ENCODE assay signal across 9 cellular contexts in genomic region chr10:25875555-25876165, GRCh38. TPM values are rescaled to one million over a fixed set of nuclear protein-coding genes. Genes with fewer than 3 reads are reported as not detected.
DNase-seq lines count a peak whose midpoint lies in the region; ATAC-seq, FAIRE-seq and TF ChIP-seq lines count a peak whose summit lies in the region.
"Had no signal": no experiment of that assay in that cellular context is flagged by ENCODE, and none has a peak within 500 bp of the region (broad histone marks: within the 10 kb centered on the region; RNA-seq: fewer than 3 reads in every experiment).

No MANE protein-coding gene starts in this region.

- no peak overlapping the region for H3K9ac ChIP-seq in endothelial cell of umbilical vein (replicated peaks; ENCODE audit: extremely low read depth, insufficient read depth, low read length)

- no peaks in the 10 kb centered on the region for H3K9me3 Mint-ChIP-seq in activated CD8-positive, alpha-beta T cell treated with anti-CD3 and anti-CD28 coated beads, Interleukin-2, amount 10 ng/mL, durations not matched to agents 7 days and 5 days (ENCODE audit: insufficient read depth)

- H4K20me1 ChIP-seq in endothelial cell of umbilical vein (replicated peaks; ENCODE audit: control insufficient read depth, extremely low read depth, insufficient read depth, low read length) = no peaks in the 10 kb centered on the region

- DNase-seq in D721Med (ENCODE audit: insufficient read length, low spot score) (peak; percentile 19), HL-60 (ENCODE audit: low read depth in 1 of 2, low spot score in 1 of 2) (peak; percentile 8 to 51), NCI-H82 treated with DMSO at 0.1 percent for 48 hours (lab: John Stamatoyannopoulos, UW; ENCODE audit: unreplicated experiment) (peak; percentile 81), endothelial cell of umbilical vein (ENCODE audit: low read depth, low spot score) (peak; percentile 47), mucosa of descending colon (peak in 2 of 3 donors; percentile 51 to 87)
- peak; percentile 75 for DNase-seq in activated CD8-positive, alpha-beta T cell treated with anti-CD3 and anti-CD28 coated beads, Interleukin-2, amount 10 ng/mL, durations not matched to agents 7 days and 5 days
- peak; percentile 6 to 29 for DNase-seq in stimulated activated CD8-positive, alpha-beta memory T cell treated with anti-CD3 and anti-CD28 coated beads, Interleukin-7, amount 100 ng/mL, for 1 hour (ENCODE audit: low read depth in 2 of 2)

- H3K4me2 ChIP-seq in endothelial cell of umbilical vein (ENCODE audit: insufficient read depth, low read length) = no peak overlapping the region

- H3K27ac ChIP-seq in HL-60 (replicated peaks) = no peak overlapping the region
- H3K27ac ChIP-seq in endothelial cell of umbilical vein (ENCODE audit: insufficient read depth, low read depth, low read length) = no peak overlapping the region

- no peaks in the 10 kb centered on the region for H3K36me3 Mint-ChIP-seq in activated CD8-positive, alpha-beta T cell treated with anti-CD3 and anti-CD28 coated beads, Interleukin-2, amount 10 ng/mL, durations not matched to agents 7 days and 5 days (ENCODE audit: low read depth)
- H3K36me3 Mint-ChIP-seq: activated naive CD8-positive, alpha-beta T cell had no signal

- POLR2A ChIA-PET in activated CD8-positive, alpha-beta T cell treated with anti-CD3 and anti-CD28 coated beads, Interleukin-2, amount 10 ng/mL, durations not matched to agents 7 days and 5 days (lab: Charles Lee) = no interaction called here
- POLR2A ChIA-PET in endothelial cell of umbilical vein (lab: Charles Lee) = no interaction called here

- H3K9me3 ChIP-seq in endothelial cell of umbilical vein (replicated peaks; ENCODE audit: control insufficient read depth, insufficient read depth, low read length) = no peaks in the 10 kb centered on the region
- no peaks in the 10 kb centered on the region for H3K9me3 ChIP-seq in mucosa of descending colon

- H3K27me3 ChIP-seq in HL-60 (ENCODE audit: insufficient read depth, poor library complexity, severe bottlenecking) (no peaks in the 10 kb centered on the region), endothelial cell of umbilical vein (ENCODE audit: control insufficient read depth in 2 of 2, insufficient read depth in 2 of 2, low read length in 2 of 2) (no peaks in the 10 kb centered on the region)

- FAIRE-seq in D721Med (lab: Jason Lieb, UNC) = peak; percentile 77
- FAIRE-seq in endothelial cell of umbilical vein (lab: Jason Lieb, UNC) = peak; percentile 83

- intact Hi-C loops in endothelial cell of umbilical vein (cut with micrococcal nuclease) = loop anchor here (1.0 to 5.0 kb wide), 2 partner anchors 682 to 1007 kb away; no protein-coding TSS in a partner anchor
- intact Hi-C loops in mucosa of descending colon (cut with DNase I, micrococcal nuclease) = no loop called here

- dilution Hi-C loops in endothelial cell of umbilical vein (cut with MboI; ENCODE audit: extremely low pct_ligation_motif_present, low sequenced_read_pairs) = no loop called here

- no peaks in the 10 kb centered on the region for H3K9me1 ChIP-seq in endothelial cell of umbilical vein (replicated peaks; ENCODE audit: control insufficient read depth, extremely low read depth, insufficient read depth, low read length)

- TF ChIP-seq POLR2A in endothelial cell of umbilical vein (IDR thresholded peaks at IDR 0.05; ENCODE audit: low read depth, low read length) = no peak

- no peak overlapping the region for H3K27ac Mint-ChIP-seq in activated CD8-positive, alpha-beta T cell treated with anti-CD3 and anti-CD28 coated beads, Interleukin-2, amount 10 ng/mL, durations not matched to agents 7 days and 5 days
- H3K27ac Mint-ChIP-seq: activated naive CD8-positive, alpha-beta T cell had no signal

- H2AFZ ChIP-seq in endothelial cell of umbilical vein (ENCODE audit: low read depth, low read length) = no peak overlapping the region

- H3K4me1 ChIP-seq in endothelial cell of umbilical vein (ENCODE audit: control insufficient read depth, extremely low read depth, insufficient read depth, low read length) (no peaks in the 10 kb centered on the region), mucosa of descending colon (ENCODE audit: low read depth) (no peaks in the 10 kb centered on the region)

- no peaks in the 10 kb centered on the region for H3K79me2 ChIP-seq in endothelial cell of umbilical vein (ENCODE audit: control insufficient read depth, insufficient read depth, low read length)

- TF ChIP-seq CTCF in D721Med (IDR thresholded peaks at IDR 0.05; ENCODE audit: insufficient read depth, missing control alignments) (peak; percentile 95), HL-60 (IDR thresholded peaks at IDR 0.05; ENCODE audit: insufficient read depth, low read length) (peak; percentile 52), endothelial cell of umbilical vein (IDR thresholded peaks at IDR 0.05; ENCODE audit: extremely low read depth in 1 of 2, insufficient read depth in 1 of 2, low read depth in 1 of 2, low read length in 2 of 2) (peak; percentile 80 to 81), mucosa of descending colon (IDR thresholded peaks at IDR 0.05) (peak; percentile 84)

- ATAC-seq in GM21367 (IDR thresholded peaks at IDR 0.05; ENCODE audit: unreplicated experiment) (peak; percentile 87), mucosa of descending colon (peak; percentile 80)
- peak; percentile 68 for ATAC-seq in activated CD8-positive, alpha-beta T cell treated with anti-CD3 and anti-CD28 coated beads, Interleukin-2, amount 10 ng/mL, durations not matched to agents 7 days and 5 days

- no peak overlapping the region for H3K4me3 ChIP-seq in HL-60 (replicated peaks; ENCODE audit: insufficient read depth, low read length)
- H3K4me3 ChIP-seq in endothelial cell of umbilical vein (replicated peaks in 1 of 3; ENCODE audit: insufficient read depth in 1 of 3, low read depth in 1 of 3, low read length in 3 of 3) = no peak overlapping the region
- no peak overlapping the region for H3K4me3 ChIP-seq in mucosa of descending colon

- peaks cover 2% of the 10 kb centered on the region for H3K27me3 Mint-ChIP-seq in activated CD8-positive, alpha-beta T cell treated with anti-CD3 and anti-CD28 coated beads, Interleukin-2, amount 10 ng/mL, durations not matched to agents 7 days and 5 days (ENCODE audit: low read depth)

- no peaks in the 10 kb centered on the region for H3K4me1 Mint-ChIP-seq in activated CD8-positive, alpha-beta T cell treated with anti-CD3 and anti-CD28 coated beads, Interleukin-2, amount 10 ng/mL, durations not matched to agents 7 days and 5 days (ENCODE audit: low read depth)

- H3K36me3 ChIP-seq in endothelial cell of umbilical vein (ENCODE audit: control insufficient read depth in 2 of 2, extremely low read depth in 1 of 2, insufficient read depth in 2 of 2, low read length in 2 of 2) (no peaks in the 10 kb centered on the region), mucosa of descending colon (ENCODE audit: low read depth) (no peaks in the 10 kb centered on the region)

- H3K4me3 Mint-ChIP-seq in activated CD8-positive, alpha-beta T cell treated with anti-CD3 and anti-CD28 coated beads, Interleukin-2, amount 10 ng/mL, durations not matched to agents 7 days and 5 days = no peak overlapping the region
- H3K4me3 Mint-ChIP-seq: activated naive CD8-positive, alpha-beta T cell had no signal

- BruUV-seq in endothelial cell of umbilical vein (replicated peaks; lab: Mats Ljungman, UMichigan) = no TSS peak

- CTCF ChIA-PET in activated CD8-positive, alpha-beta T cell treated with anti-CD3 and anti-CD28 coated beads, Interleukin-2, amount 10 ng/mL, durations not matched to agents 7 days and 5 days (lab: Charles Lee) = interaction anchor here (0.6 to 2.6 kb wide), 27 partner anchors 8 to 680 kb away, joined by 3 to 11 read pairs (median 3); no protein-coding TSS in a partner anchor
- CTCF ChIA-PET in endothelial cell of umbilical vein (lab: Charles Lee) = interaction anchor here (0.7 to 2.2 kb wide), 9 partner anchors 11 to 1007 kb away, joined by 3 to 20 read pairs (median 4); no protein-coding TSS in a partner anchor

TF ChIP-seq in endothelial cell of umbilical vein, 7 proteins besides CTCF, POLR2A, EP300 and RAD21:
- TF ChIP-seq POLR2AphosphoS5 (IDR thresholded peaks at IDR 0.05; ENCODE audit: insufficient read depth, low read depth, low read length) (no peak), GATA2 (IDR thresholded peaks at IDR 0.05; ENCODE audit: insufficient read depth, insufficient read length, low read depth, low read length) (no peak), MYC (IDR thresholded peaks at IDR 0.05; ENCODE audit: low read depth, low read length) (no peak), FOS (IDR thresholded peaks at IDR 0.05; ENCODE audit: borderline replicate concordance, insufficient read depth, low read length) (no peak), EZH2 (IDR thresholded peaks at IDR 0.05; ENCODE audit: borderline replicate concordance, low read depth, low read length, severe bottlenecking) (no peak), MAX (IDR thresholded peaks at IDR 0.05; ENCODE audit: insufficient read depth, insufficient read length) (no peak), JUN (IDR thresholded peaks at IDR 0.05; ENCODE audit: borderline replicate concordance, insufficient read depth, insufficient read length, low read depth) (no peak)
TF ChIP-seq in endothelial cell of umbilical vein: peak in this region for 0.

RNA-seq across cellular contexts. Expression of gene MYO3A, which starts 58.4 kb away (rescaled TPM):
- total RNA-seq in activated CD8-positive, alpha-beta T cell treated with anti-CD3 and anti-CD28 coated beads, Interleukin-2, amount 10 ng/mL, durations not matched to agents 7 days and 5 days = not detected
- not detected in 2 replicates for total RNA-seq in endothelial cell of umbilical vein
- not detected in 2 replicates for polyA plus RNA-seq in endothelial cell of umbilical vein
- not detected in 2 replicates for polyA plus RNA-seq in endothelial cell of umbilical vein (2011; cell fraction: cytosol; rRNA removed)
- not detected in 2 replicates for polyA plus RNA-seq in endothelial cell of umbilical vein (2011; cell fraction: nucleus; rRNA removed)
- polyA plus RNA-seq in endothelial cell of umbilical vein (2012) = not detected in 2 replicates
- polyA minus RNA-seq in endothelial cell of umbilical vein = not detected in 2 replicates
- polyA minus RNA-seq in endothelial cell of umbilical vein (2011; cell fraction: cytosol; rRNA and poly(A)+ RNA removed) = not detected
- not detected in 2 replicates for polyA minus RNA-seq in endothelial cell of umbilical vein (2011; cell fraction: nucleus; rRNA and poly(A)+ RNA removed)
- total RNA-seq in mucosa of descending colon = under 1 TPM; 0.12 to 0.29 (median 0.25) TPM

Comparison
In these comparisons a context has a peak if more than half of its experiments do, and no peak if none do; other contexts are left out.
1. DNase-seq: peak in every context shown above with its lines; median percentile 81 in NCI-H82 treated with DMSO at 0.1 percent for 48 hours; 75 in activated CD8-positive, alpha-beta T cell treated with anti-CD3 and anti-CD28 coated beads, Interleukin-2, amount 10 ng/mL, durations not matched to agents 7 days and 5 days; 69 in mucosa of descending colon; 47 in endothelial cell of umbilical vein; 30 in HL-60; 19 in D721Med; 18 in stimulated activated CD8-positive, alpha-beta memory T cell treated with anti-CD3 and anti-CD28 coated beads, Interleukin-7, amount 100 ng/mL, for 1 hour.